Comparison of ENCODE assay signal across 10 cellular contexts in the genomic region with DNA sequence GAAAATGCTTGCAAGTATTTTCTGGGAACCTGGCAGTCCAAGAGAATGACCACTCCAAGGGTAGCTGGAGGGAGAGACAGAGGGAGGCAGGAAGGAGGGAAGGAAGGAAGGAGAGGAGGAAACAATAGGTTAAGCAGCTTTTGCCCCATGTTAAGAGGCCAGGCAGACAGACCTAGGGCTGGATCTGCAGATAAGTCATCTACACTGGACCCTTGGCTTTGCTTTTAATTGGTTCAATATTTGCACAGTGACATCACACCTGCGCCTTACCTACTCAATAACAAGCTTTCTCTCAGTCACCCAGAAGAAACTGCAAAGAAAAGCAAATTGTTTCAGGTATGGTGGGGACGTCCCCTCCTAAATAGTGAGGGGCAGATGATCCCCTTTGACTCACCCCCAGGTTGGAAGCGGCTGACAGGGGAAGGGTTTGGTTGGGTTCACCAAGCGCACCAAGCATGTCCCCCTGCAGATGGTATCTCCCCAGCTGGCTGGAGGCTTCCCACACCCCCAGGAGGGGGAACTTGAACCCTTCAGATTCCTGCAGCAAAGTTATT. TPM values are rescaled to one million over a fixed set of nuclear protein-coding genes. Genes with fewer than 3 reads are reported as not detected.
DNase-seq lines count a peak whose midpoint lies in the region; ATAC-seq and TF ChIP-seq lines count a peak whose summit lies in the region.
"Had no signal": no experiment of that assay in that cellular context is flagged by ENCODE, and none has a peak within 500 bp of the region (broad histone marks: within the 10 kb centered on the region; RNA-seq: fewer than 3 reads in every experiment).

No MANE protein-coding gene starts in this region.

- 68 to 77% methylated on average over 4 of the region's 4 CpGs for WGBS in esophagus, 2 donors

- H3K4me3 ChIP-seq in DND-41 (ENCODE audit: low read depth in 1 of 2, low read length in 2 of 2), result no peak overlapping the region
- H3K4me3 ChIP-seq in Peyer's patch, result no peak overlapping the region
- H3K4me3 ChIP-seq in esophagus (ENCODE audit: low read depth in 1 of 2, low read length in 2 of 2), result no peak overlapping the region
- H3K4me3 ChIP-seq in gastrocnemius medialis, result no peak overlapping the region
- no peak overlapping the region for H3K4me3 ChIP-seq in WERI-Rb-1 (ENCODE audit: low read depth, low read length)
- H3K4me3 ChIP-seq in SJCRH30, result no peak overlapping the region
- H3K4me3 ChIP-seq: SJSA1 had no signal

- no peak for TF ChIP-seq POLR2A in Peyer's patch (IDR thresholded peaks at IDR 0.05)
- TF ChIP-seq POLR2A in gastrocnemius medialis (IDR thresholded peaks at IDR 0.05), result no peak

- H3K4me1 ChIP-seq in DND-41 (ENCODE audit: insufficient read depth, low read length), result peaks cover 19% of the 10 kb centered on the region
- peaks cover 44 to 100% (median 78%) of the 10 kb centered on the region in 4 donors for H3K4me1 ChIP-seq in Peyer's patch
- peaks cover 23 to 53% of the 10 kb centered on the region in 2 donors for H3K4me1 ChIP-seq in esophagus (ENCODE audit: control insufficient read depth in 2 of 2, insufficient read depth in 2 of 2, low read length in 1 of 2)
- H3K4me1 ChIP-seq in gastrocnemius medialis, result peaks cover 69 to 87% of the 10 kb centered on the region in 2 donors
- H3K4me1 ChIP-seq in SJCRH30, result peaks cover 83% of the 10 kb centered on the region

- H4K20me1 ChIP-seq in DND-41 (ENCODE audit: insufficient read depth, low read length), result peaks cover 88% of the 10 kb centered on the region

- peaks cover 99% of the 10 kb centered on the region for H3K79me2 ChIP-seq in DND-41 (ENCODE audit: insufficient read depth, low read length)

- POLR2A ChIA-PET in GM10248 (lab: Yijun Ruan, JAX), result interaction anchor here (0.6 to 1.9 kb wide), 2 partner anchors 25 to 726 kb away, joined by 3 to 7 read pairs; a partner anchor contains a TSS

- CTCF ChIA-PET in GM10248 (lab: Yijun Ruan, JAX), result interaction anchor here (2.0 to 3.0 kb wide), 2 partner anchors 14 to 107 kb away, joined by 7 to 11 read pairs; no protein-coding TSS in a partner anchor

- H3K27ac ChIP-seq in DND-41 (ENCODE audit: low read length) (peak overlapping the region; percentile 30; the same call in 1 of the 2 replicates), Peyer's patch (peak overlapping the region; percentile 42 to 100 (median 98)), esophagus (ENCODE audit: low read depth in 2 of 2, low read length in 1 of 2) (peak overlapping the region; percentile 31 to 69), gastrocnemius medialis (peak overlapping the region; percentile 82 to 84 (median 83)), WERI-Rb-1 (no peak overlapping the region), SJCRH30 (no peak overlapping the region)
- H3K27ac ChIP-seq: HL-60 had no signal

- H3K36me3 ChIP-seq in DND-41 (ENCODE audit: insufficient read depth, low read length) (peaks cover 51% of the 10 kb centered on the region), Peyer's patch (no peaks in the 10 kb centered on the region), esophagus (ENCODE audit: control insufficient read depth in 2 of 2, insufficient read depth in 2 of 2, low read length in 1 of 2) (peaks cover 0 to 20% of the 10 kb centered on the region in 2 donors), gastrocnemius medialis (no peaks in the 10 kb centered on the region), WERI-Rb-1 (no peaks in the 10 kb centered on the region; the same call in 1 of the 2 replicates), SJCRH30 (0 out of 2 replicates have a peak, but pooled peaks cover 4% of the 10 kb centered on the region)

- TF ChIP-seq CTCF in DND-41 (IDR thresholded peaks at IDR 0.05; ENCODE audit: borderline replicate concordance, extremely low read depth, low read length, poor library complexity, severe bottlenecking) (no peak), Peyer's patch (IDR thresholded peaks at IDR 0.05) (no peak), gastrocnemius medialis (IDR thresholded peaks at IDR 0.05 in 4 of 5, conservative IDR thresholded peaks at IDR 0.05 in 1 of 5) (no peak), GM10248 (IDR thresholded peaks at IDR 0.05; ENCODE audit: control extremely low read depth, extremely low read depth, low read depth, missing control alignments) (no peak), WERI-Rb-1 (IDR thresholded peaks at IDR 0.05; ENCODE audit: low read depth, low read length) (no peak)

- ATAC-seq in DND-41 (ENCODE audit: insufficient read depth, low read depth), result no peak
- no peak for ATAC-seq in gastrocnemius medialis

- intact Hi-C loops in gastrocnemius medialis (cut with DNase I; ENCODE audit: low total_unique reads), result no loop called here

- H3K4me2 ChIP-seq in DND-41 (ENCODE audit: insufficient read depth, low read length), result no peak overlapping the region

- H3K27me3 ChIP-seq in DND-41 (ENCODE audit: insufficient read depth, low read length, poor library complexity) (no peaks in the 10 kb centered on the region), Peyer's patch (no peaks in the 10 kb centered on the region), esophagus (ENCODE audit: control insufficient read depth in 1 of 2, insufficient read depth in 2 of 2, low read length in 2 of 2) (no peaks in the 10 kb centered on the region), gastrocnemius medialis (no peaks in the 10 kb centered on the region), WERI-Rb-1 (ENCODE audit: insufficient read depth, low read depth, severe bottlenecking) (no peaks in the 10 kb centered on the region), SJCRH30 (no peaks in the 10 kb centered on the region)
- H3K27me3 ChIP-seq: SJSA1 had no signal

- no peak overlapping the region for H3K9ac ChIP-seq in DND-41 (ENCODE audit: low read depth, low read length)

- H3K9me3 ChIP-seq in DND-41 (ENCODE audit: insufficient read depth, low read length, severe bottlenecking), result no peaks in the 10 kb centered on the region
- no peaks in the 10 kb centered on the region for H3K9me3 ChIP-seq in Peyer's patch
- no peaks in the 10 kb centered on the region for H3K9me3 ChIP-seq in esophagus (ENCODE audit: control insufficient read depth in 2 of 2, insufficient read depth in 1 of 2, low read depth in 1 of 2, low read length in 1 of 2)
- no peaks in the 10 kb centered on the region for H3K9me3 ChIP-seq in gastrocnemius medialis
- no peaks in the 10 kb centered on the region for H3K9me3 ChIP-seq in WERI-Rb-1 (ENCODE audit: severe bottlenecking)
- H3K9me3 ChIP-seq in SJCRH30 (replicated peaks), result no peaks in the 10 kb centered on the region
- H3K9me3 ChIP-seq: SJSA1 had no signal

- H2AFZ ChIP-seq in DND-41 (ENCODE audit: low read depth, low read length), result no peak overlapping the region

- in situ Hi-C loops in gastrocnemius medialis (cut with MboI; ENCODE audit: low sequenced_read_pairs in 4 of 4), result no loop called here

- DNase-seq in DND-41 (no peak), Peyer's patch (no peak), gastrocnemius medialis (no peak), GM10248 (ENCODE audit: extremely low spot score) (no peak), WERI-Rb-1 (no peak), islet precursor cell (no peak), SJCRH30 (no peak)

RNA-seq across cellular contexts. Expression of a gene that starts 24.3 kb away (rescaled TPM):
- 100 to 1,000 TPM; 337 to 553 (median 433) TPM for total RNA-seq in Peyer's patch
- 100 to 1,000 TPM; 107 to 114 TPM for polyA plus RNA-seq in esophagus
- total RNA-seq in gastrocnemius medialis, result 100 to 1,000 TPM in 3 of 4 donors, 10 to 100 TPM in 1; 38.9 to 115 (median 104) TPM
- total RNA-seq in SJCRH30 (2014; rRNA removed; shearing (Covaris generic)), result 151 TPM in 2 replicates

Comparison
In these comparisons a context has a peak if more than half of its experiments do, and no peak if none do; other contexts are left out.
1. H3K27ac ChIP-seq: peak in DND-41 (single experiment), Peyer's patch (4 of 4), esophagus (2 of 2) and gastrocnemius medialis (4 of 4); none in WERI-Rb-1 (single experiment) and SJCRH30 (single experiment).